ENCODE assay signal across 21 cellular contexts in the genomic region with DNA sequence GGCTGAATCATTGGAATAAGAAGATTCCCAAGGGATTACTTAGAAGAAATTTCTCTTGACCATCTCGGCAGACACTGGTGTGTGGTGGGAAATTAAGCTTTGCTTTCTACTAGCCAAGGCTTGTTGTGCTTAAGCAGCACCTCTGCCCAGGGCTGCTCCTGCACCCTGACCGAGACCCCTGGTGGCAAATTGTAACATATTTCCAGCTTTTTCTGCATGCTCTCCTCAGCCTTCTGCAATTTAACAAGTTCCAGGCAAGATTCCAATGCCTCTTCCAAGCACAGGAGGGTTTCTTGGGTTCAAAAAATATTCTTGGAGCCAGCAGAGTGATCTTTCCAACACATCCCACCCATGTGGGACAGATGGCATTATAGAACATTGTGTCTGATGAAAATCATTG.
"Had no signal": no experiment of that assay in that cellular context is flagged by ENCODE, and none has a peak within 500 bp of the region (broad histone marks: within the 10 kb centered on the region; RNA-seq: fewer than 3 reads in every experiment).

No MANE protein-coding gene starts in this region.

- H3K4me3 Mint-ChIP-seq: activated CD4-positive, alpha-beta memory T cell treated with anti-CD3 and anti-CD28 coated beads for 36 hours; activated naive CD8-positive, alpha-beta T cell treated with anti-CD3 and anti-CD28 coated beads for 36 hours; central memory CD8-positive, alpha-beta T cell; nephron progenitor cell; T-helper 17 cell had no signal

- H3K9me3 Mint-ChIP-seq: activated CD4-positive, alpha-beta memory T cell treated with anti-CD3 and anti-CD28 coated beads for 36 hours; activated naive CD8-positive, alpha-beta T cell treated with anti-CD3 and anti-CD28 coated beads for 36 hours; central memory CD8-positive, alpha-beta T cell; nephron progenitor cell had no signal

- H3K4me1 Mint-ChIP-seq: activated naive CD8-positive, alpha-beta T cell treated with anti-CD3 and anti-CD28 coated beads for 36 hours; central memory CD8-positive, alpha-beta T cell; nephron progenitor cell; T-helper 17 cell had no signal

- ATAC-seq: T-helper 17 cell had no signal

- H3K27me3 Mint-ChIP-seq: activated CD4-positive, alpha-beta memory T cell treated with anti-CD3 and anti-CD28 coated beads for 36 hours; activated naive CD8-positive, alpha-beta T cell treated with anti-CD3 and anti-CD28 coated beads for 36 hours; central memory CD8-positive, alpha-beta T cell; T-helper 17 cell had no signal

- H3K4me3 ChIP-seq: breast epithelium, coronary artery, left ventricle myocardium inferior, sigmoid colon, smooth muscle cell, thoracic aorta, upper lobe of left lung had no signal

- H3K36me3 Mint-ChIP-seq: activated CD4-positive, alpha-beta memory T cell treated with anti-CD3 and anti-CD28 coated beads for 36 hours; activated naive CD8-positive, alpha-beta T cell treated with anti-CD3 and anti-CD28 coated beads for 36 hours had no signal

- H3K27ac Mint-ChIP-seq: activated CD4-positive, alpha-beta memory T cell treated with anti-CD3 and anti-CD28 coated beads for 36 hours; activated naive CD8-positive, alpha-beta T cell treated with anti-CD3 and anti-CD28 coated beads for 36 hours; nephron progenitor cell; T-helper 17 cell had no signal

- DNase-seq: activated CD4-positive, alpha-beta memory T cell treated with anti-CD3 and anti-CD28 coated beads for 36 hours; activated CD4-positive, alpha-beta T cell treated with anti-CD3 and anti-CD28 coated beads for 48 hours; activated naive CD4-positive, alpha-beta T cell treated with Interleukin-2 at 50 U/mL for 16 hours; activated naive CD8-positive, alpha-beta T cell treated with anti-CD3 and anti-CD28 coated beads for 36 hours; activated T-cell treated with anti-CD3 and anti-CD28 coated beads, Interleukin-2, amount 50 U/mL, for 48 hours; left ventricle myocardium inferior; midbrain; nephron progenitor cell; occipital lobe; posterior cingulate gyrus; sigmoid colon; stimulated activated CD4-positive, alpha-beta T cell treated with anti-CD3 and anti-CD28 coated beads, Interleukin-15, amount 100 ng/mL, for 24 hours; stimulated activated naive CD4-positive, alpha-beta T cell treated with Interleukin-2 at 50 U/mL for 16 hours; SW 1271; T-helper 17 cell; upper lobe of left lung had no signal
